Comparison of ENCODE assay signal across 8 cellular contexts in the genomic region with DNA sequence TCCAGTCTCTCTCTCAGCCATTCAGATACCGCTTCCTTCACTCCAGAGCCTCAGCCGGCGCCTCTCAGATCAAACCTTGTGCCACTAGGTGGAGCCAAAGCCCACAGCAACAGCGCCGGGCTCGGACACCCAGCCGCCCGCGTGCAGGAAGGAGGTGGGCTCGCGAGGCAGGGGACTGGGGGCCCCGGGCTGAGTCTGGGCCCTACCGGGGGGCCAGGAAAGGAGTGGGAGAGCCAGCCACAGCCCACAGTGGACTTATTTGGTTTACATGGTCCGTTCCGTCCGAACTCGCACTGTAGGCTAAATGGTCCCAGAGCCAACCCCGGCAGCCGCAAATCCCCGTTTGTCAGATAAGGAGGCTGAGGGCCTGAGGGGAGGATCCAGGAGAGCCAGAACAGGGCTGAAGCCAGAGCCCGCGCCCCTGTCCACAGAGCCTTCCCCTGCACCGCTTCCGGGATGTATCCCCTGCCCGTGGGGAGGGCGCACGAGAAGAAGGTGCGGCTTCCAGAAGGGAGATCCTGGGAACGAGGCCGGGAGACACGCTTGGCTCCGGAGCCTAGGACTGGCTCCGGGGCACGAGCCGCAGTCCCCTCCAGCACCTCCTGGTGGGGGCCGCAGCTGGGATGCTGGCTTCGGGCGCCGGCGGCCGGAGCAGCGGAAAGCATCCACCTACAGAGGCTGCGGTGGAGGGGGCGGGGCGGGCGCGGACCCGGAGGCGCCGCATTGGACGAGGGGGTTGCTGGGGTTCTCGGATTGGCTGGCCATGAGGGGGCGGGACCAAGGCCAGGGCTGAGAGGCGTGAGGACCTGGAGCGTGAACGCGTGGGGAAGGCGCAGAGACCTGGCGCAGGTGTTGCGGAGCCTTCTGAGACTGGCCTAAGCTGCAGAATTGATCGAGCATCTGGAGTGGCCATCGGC.
DNase-seq lines count a peak whose midpoint lies in the region; ATAC-seq and TF ChIP-seq lines count a peak whose summit lies in the region.

No MANE protein-coding gene starts in this region.

- peak; percentile 57 for TF ChIP-seq POLR2A in GM18951 (IDR thresholded peaks at IDR 0.05; ENCODE audit: extremely low read depth, insufficient read depth, insufficient read length)

- peak; percentile 75 for ATAC-seq in HG03175 (IDR thresholded peaks at IDR 0.05; ENCODE audit: unreplicated experiment)

- H3K4me3 ChIP-seq in WI38 (ENCODE audit: low read depth, low read length) (peak overlapping the region; percentile 74), cardiac fibroblast (replicated peaks in 1 of 2; ENCODE audit: low read depth in 2 of 2, low read length in 2 of 2) (peak overlapping the region; percentile 63 to 70)

- in situ Hi-C loops in GM18951 (cut with MboI; ENCODE audit: low sequenced_read_pairs, unreplicated experiment), result loop anchor here (10.0 kb wide), 2 partner anchors 251 to 391 kb away; no protein-coding TSS in a partner anchor

- peak; percentile 98 for DNase-seq in AG08396 (ENCODE audit: low spot score)
- peak; percentile 90 for DNase-seq in NCI-H2227 (lab: John Stamatoyannopoulos, UW; ENCODE audit: unreplicated experiment)
- peak; percentile 84 to 86 for DNase-seq in cardiac fibroblast (ENCODE audit: low read depth in 2 of 2)
- peak; percentile 86 for DNase-seq in iris pigment epithelial cell (ENCODE audit: low read depth)
- peak; percentile 86 to 97 for DNase-seq in stimulated activated CD4-positive, alpha-beta T cell treated with anti-CD3 and anti-CD28 coated beads, Interleukin-12 subunit alpha, Interleukin-12 subunit beta, amount 100 ng/mL, for 24 hours (ENCODE audit: low read depth in 2 of 2)

- TF ChIP-seq CTCF in WI38 (IDR thresholded peaks at IDR 0.05; ENCODE audit: low read depth, low read length) (peak; percentile 77), cardiac fibroblast (IDR thresholded peaks at IDR 0.05; ENCODE audit: low read depth, low read length) (peak; percentile 85)

Comparison
In these comparisons a context has a peak if more than half of its experiments do, and no peak if none do; other contexts are left out.
1. Peak in every context shown above with its lines: DNase-seq, ATAC-seq and H3K4me3 ChIP-seq.